Comparison of ENCODE assay signal across 9 cellular contexts in the genomic region with DNA sequence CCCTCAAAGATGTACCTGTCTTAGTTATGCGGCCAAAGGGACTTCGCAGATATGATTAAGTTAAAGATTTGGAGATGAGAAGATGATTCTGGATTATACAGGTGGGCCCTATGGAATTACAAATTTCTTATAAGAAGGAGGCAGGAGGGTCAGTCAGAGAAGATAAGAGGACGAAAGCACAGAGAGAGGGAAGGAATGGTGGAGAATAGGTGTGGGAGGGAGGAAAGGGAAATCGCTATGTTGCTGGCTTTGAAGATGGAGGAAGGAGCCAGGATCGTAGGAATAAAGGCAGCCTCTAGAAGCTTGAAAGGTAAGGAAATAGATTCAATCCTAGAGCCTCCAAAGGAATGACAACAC. TPM values are rescaled to one million over a fixed set of nuclear protein-coding genes. Genes with fewer than 3 reads are reported as not detected.
A peak's percentile ranks its signal among the peaks of the same experiment; 100 is the strongest.
DNase-seq lines count a peak whose midpoint lies in the region; ATAC-seq and TF ChIP-seq lines count a peak whose summit lies in the region.
"Had no signal": no experiment of that assay in that cellular context is flagged by ENCODE, and none has a peak within 500 bp of the region (broad histone marks: within the 10 kb centered on the region; RNA-seq: fewer than 3 reads in every experiment).

No MANE protein-coding gene starts in this region.

- peaks cover 46% of the 10 kb centered on the region for H3K4me1 Mint-ChIP-seq in activated naive CD4-positive, alpha-beta T cell treated with anti-CD3 and anti-CD28 coated beads, Interleukin-2, amount 10 ng/mL, durations not matched to agents 7 days and 5 days
- H3K4me1 Mint-ChIP-seq in memory B cell = peaks cover 35% of the 10 kb centered on the region

- in situ Hi-C loops in transverse colon (cut with MboI; ENCODE audit: low pct_ligation_motif_present in 1 of 4, low pct_unique_long_range_greater_than_20kb in 1 of 4, low sequenced_read_pairs in 3 of 4) = loop anchor here in 2 of 4 donors (10.0 to 25.0 kb wide), 3 partner anchors 131 to 381 kb away; a partner anchor contains a TSS

- H3K4me3 ChIP-seq in adrenal gland (peak overlapping the region in 1 of 4 donors; percentile 81), transverse colon (no peak overlapping the region), A673 (ENCODE audit: low read depth, low read length, poor library complexity, severe bottlenecking) (no peak overlapping the region)

- H3K27ac ChIP-seq in adrenal gland = peak overlapping the region in 4 of 5 donors; percentile 98 to 100 (median 99)
- H3K27ac ChIP-seq in transverse colon = peak overlapping the region in 3 of 4 donors; percentile 96 to 99 (median 98)
- H3K27ac ChIP-seq in A673 (ENCODE audit: low read depth, low read length, poor library complexity, severe bottlenecking) = no peak overlapping the region

- BruUV-seq in A673 (replicated peaks; lab: Mats Ljungman, UMichigan) = no TSS peak

- H3K27me3 ChIP-seq in adrenal gland = no peaks in the 10 kb centered on the region
- no peaks in the 10 kb centered on the region for H3K27me3 ChIP-seq in transverse colon
- no peaks in the 10 kb centered on the region for H3K27me3 ChIP-seq in A673 (replicated peaks; ENCODE audit: insufficient read depth, low read depth, low read length, poor library complexity)

- no peaks in the 10 kb centered on the region for H3K9me3 ChIP-seq in adrenal gland (replicated peaks in 1 of 3)
- H3K9me3 ChIP-seq in transverse colon = no peaks in the 10 kb centered on the region
- no peaks in the 10 kb centered on the region for H3K9me3 ChIP-seq in A673 (ENCODE audit: low read depth, low read length, poor library complexity, severe bottlenecking)

- H3K36me3 ChIP-seq in adrenal gland (replicated peaks in 1 of 2) (peaks cover 0 to 6% of the 10 kb centered on the region in 2 donors), transverse colon (no peaks in the 10 kb centered on the region), A673 (ENCODE audit: insufficient read depth, low read length, poor library complexity, severe bottlenecking) (peaks cover 5% of the 10 kb centered on the region)

- no peak overlapping the region for H3K4me3 Mint-ChIP-seq in activated naive CD4-positive, alpha-beta T cell treated with anti-CD3 and anti-CD28 coated beads, Interleukin-2, amount 10 ng/mL, durations not matched to agents 7 days and 5 days
- peak overlapping the region; percentile 97 for H3K4me3 Mint-ChIP-seq in memory B cell

- no peak for ATAC-seq in activated naive CD4-positive, alpha-beta T cell treated with anti-CD3 and anti-CD28 coated beads, Interleukin-2, amount 50 U/mL, for 72 hours
- ATAC-seq in memory B cell (ENCODE audit: low read depth) = no peak
- ATAC-seq in GM18519 (IDR thresholded peaks at IDR 0.05; ENCODE audit: low FRiP score, unreplicated experiment) = no peak

- no peak for TF ChIP-seq CTCF in adrenal gland (IDR thresholded peaks at IDR 0.05)
- no peak for TF ChIP-seq CTCF in transverse colon (IDR thresholded peaks at IDR 0.05)
- no peak for TF ChIP-seq CTCF in A673 (conservative IDR thresholded peaks at IDR 0.05; ENCODE audit: low read depth, low read length)

- H3K4me1 ChIP-seq in adrenal gland (replicated peaks in 1 of 2) = peaks cover 9 to 46% of the 10 kb centered on the region in 2 donors
- peaks cover 3 to 36% (median 32%) of the 10 kb centered on the region in 4 donors for H3K4me1 ChIP-seq in transverse colon
- peaks cover 29% of the 10 kb centered on the region for H3K4me1 ChIP-seq in A673 (ENCODE audit: insufficient read depth, low read length, poor library complexity, severe bottlenecking)

- peak overlapping the region; percentile 99 to 100 for H3K27ac Mint-ChIP-seq in activated naive CD4-positive, alpha-beta T cell treated with anti-CD3 and anti-CD28 coated beads, Interleukin-2, amount 50 U/mL, for 72 hours
- H3K27ac Mint-ChIP-seq in activated naive CD4-positive, alpha-beta T cell treated with anti-CD3 and anti-CD28 coated beads, Interleukin-2, amount 10 ng/mL, durations not matched to agents 7 days and 5 days = no peak overlapping the region
- H3K27ac Mint-ChIP-seq in memory B cell = peak overlapping the region; percentile 98

- POLR2A ChIA-PET in A673 (lab: Charles Lee; ENCODE audit: low non-redundant PET) = no interaction called here

- H3K36me3 Mint-ChIP-seq in activated naive CD4-positive, alpha-beta T cell treated with anti-CD3 and anti-CD28 coated beads, Interleukin-2, amount 50 U/mL, for 72 hours = peaks cover 31 to 37% of the 10 kb centered on the region in 2 donors
- peaks cover 31% of the 10 kb centered on the region for H3K36me3 Mint-ChIP-seq in activated naive CD4-positive, alpha-beta T cell treated with anti-CD3 and anti-CD28 coated beads, Interleukin-2, amount 10 ng/mL, durations not matched to agents 7 days and 5 days
- peaks cover 15% of the 10 kb centered on the region for H3K36me3 Mint-ChIP-seq in memory B cell

- no peak for TF ChIP-seq EP300 in transverse colon (IDR thresholded peaks at IDR 0.05; ENCODE audit: low read depth)

- peaks cover 7% of the 10 kb centered on the region for H3K27me3 Mint-ChIP-seq in activated naive CD4-positive, alpha-beta T cell treated with anti-CD3 and anti-CD28 coated beads, Interleukin-2, amount 10 ng/mL, durations not matched to agents 7 days and 5 days
- no peaks in the 10 kb centered on the region for H3K27me3 Mint-ChIP-seq in memory B cell

- intact Hi-C loops in adrenal gland (cut with DNase I) = no loop called here
- intact Hi-C loops in transverse colon (cut with DNase I; ENCODE audit: low total_unique reads) = loop anchor here (10.0 kb wide), 1 partner anchor 254 kb away; no protein-coding TSS in a partner anchor
- intact Hi-C loops in A673 (cut with micrococcal nuclease; ENCODE audit: unreplicated experiment) = loop anchor here (10.0 kb wide), 1 partner anchor 154 kb away; no protein-coding TSS in a partner anchor

- DNase-seq in activated naive CD4-positive, alpha-beta T cell treated with anti-CD3 and anti-CD28 coated beads, Interleukin-2, amount 50 U/mL, for 72 hours (ENCODE audit: low spot score in 2 of 2) = no peak
- DNase-seq in activated naive CD4-positive, alpha-beta T cell treated with anti-CD3 and anti-CD28 coated beads, Interleukin-2, amount 10 ng/mL, durations not matched to agents 7 days and 5 days = no peak
- DNase-seq in adrenal gland (no peak), memory B cell (ENCODE audit: low spot score in 2 of 2) (no peak), transverse colon (no peak), HK-2 (ENCODE audit: unreplicated experiment) (no peak), A673 (ENCODE audit: low spot score) (no peak)
- DNase-seq: NCI-H1092 had no signal

- 85 to 89% (median 88%) methylated on average over 5 of the region's 5 CpGs for WGBS in adrenal gland, 4 donors
- 88 to 90% methylated on average over 5 of the region's 5 CpGs for WGBS in transverse colon (ENCODE audit: low coverage in 1 of 2), 2 donors

- CTCF ChIA-PET in activated naive CD4-positive, alpha-beta T cell treated with anti-CD3 and anti-CD28 coated beads, Interleukin-2, amount 10 ng/mL, durations not matched to agents 7 days and 5 days (lab: Charles Lee) = interaction anchor here (1.6 to 5.0 kb wide), 3 partner anchors 12 to 254 kb away, joined by 4 to 26 read pairs (median 5); no protein-coding TSS in a partner anchor
- CTCF ChIA-PET in A673 (lab: Charles Lee) = interaction anchor here (0.6 kb wide), 1 partner anchor 58 kb away, joined by 4 read pairs; no protein-coding TSS in a partner anchor

- no peak for TF ChIP-seq POLR2A in adrenal gland (IDR thresholded peaks at IDR 0.05)
- TF ChIP-seq POLR2A in transverse colon (IDR thresholded peaks at IDR 0.05) = no peak

- no peaks in the 10 kb centered on the region for H3K9me3 Mint-ChIP-seq in activated naive CD4-positive, alpha-beta T cell treated with anti-CD3 and anti-CD28 coated beads, Interleukin-2, amount 50 U/mL, for 72 hours
- no peaks in the 10 kb centered on the region for H3K9me3 Mint-ChIP-seq in activated naive CD4-positive, alpha-beta T cell treated with anti-CD3 and anti-CD28 coated beads, Interleukin-2, amount 10 ng/mL, durations not matched to agents 7 days and 5 days
- H3K9me3 Mint-ChIP-seq in memory B cell = no peaks in the 10 kb centered on the region

RNA-seq across cellular contexts. Expression of a gene that starts 1.2 kb away (rescaled TPM):
- total RNA-seq in activated naive CD4-positive, alpha-beta T cell treated with anti-CD3 and anti-CD28 coated beads, Interleukin-2, amount 50 U/mL, for 72 hours = 10 to 100 TPM; 35.9 to 59.2 TPM
- total RNA-seq in adrenal gland = 100 to 1,000 TPM; 164 to 271 (median 212) TPM
- polyA plus RNA-seq in adrenal gland = 100 to 1,000 TPM in 1 of 3 donors, 10 to 100 TPM in 2; 24.8 to 111 (median 42.6) TPM
- total RNA-seq in transverse colon = 10 to 100 TPM; 16.1 to 59.8 (median 47.9) TPM
- total RNA-seq in A673 (2021) = 39.7 and 41.1 TPM in 2 replicates

RNA-seq across cellular contexts. Expression of a gene that starts 27.1 kb away (rescaled TPM):
- total RNA-seq in activated naive CD4-positive, alpha-beta T cell treated with anti-CD3 and anti-CD28 coated beads, Interleukin-2, amount 50 U/mL, for 72 hours = 10 to 100 TPM in 1 of 2 donors, 1 to 10 TPM in 1; 6.1 to 13.2 TPM
- 10 to 100 TPM; 16.2 to 45.7 (median 32.9) TPM for total RNA-seq in adrenal gland
- polyA plus RNA-seq in adrenal gland = 10 to 100 TPM; 14.6 to 58.4 (median 16.0) TPM
- 1 to 10 TPM; 3.0 to 7.8 (median 6.4) TPM for total RNA-seq in transverse colon
- total RNA-seq in A673 (2021) = 17.2 and 17.7 TPM in 2 replicates

Comparison
In these comparisons a context has a peak if more than half of its experiments do, and no peak if none do; other contexts are left out.
1. intact Hi-C loops: an anchor here in transverse colon (10.0 kb wide) and A673 (10.0 kb wide); none called in adrenal gland.